Comparison of ENCODE assay signal across 8 cellular contexts in the genomic region with DNA sequence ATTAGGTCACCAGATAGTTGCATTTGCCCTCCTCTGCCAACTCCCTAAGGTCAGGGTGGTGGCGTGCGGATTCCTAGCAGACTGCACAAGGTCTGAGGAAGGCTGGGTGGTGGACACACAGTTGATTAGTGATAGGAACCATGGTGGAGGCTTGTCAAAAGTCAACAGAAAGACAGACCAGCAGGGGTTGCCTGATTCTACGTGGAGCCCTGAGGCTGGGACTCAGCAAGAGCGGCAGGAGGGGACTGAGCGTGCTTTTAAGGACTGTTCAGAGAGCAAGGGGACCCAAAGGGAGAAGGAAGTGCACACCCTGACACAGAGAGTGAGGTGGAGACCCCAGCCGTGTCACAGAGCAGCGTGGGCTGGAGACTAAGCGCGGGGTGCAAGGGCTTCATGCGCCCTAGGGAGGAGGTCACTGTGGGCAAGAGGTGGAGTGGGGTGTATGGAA.
DNase-seq lines count a peak whose midpoint lies in the region; ATAC-seq and TF ChIP-seq lines count a peak whose summit lies in the region.

No MANE protein-coding gene starts in this region.

- H3K4me1 Mint-ChIP-seq in T-helper 1 cell treated with Interleukin-12 subunit alpha and Interleukin-12 subunit beta and Interleukin-4 antibody, amounts not matched to agents 30 μg/mL and 1 μg/mL, for 36 hours (ENCODE audit: low read depth) = peaks cover 52% of the 10 kb centered on the region
- H3K4me1 Mint-ChIP-seq in endothelial cell (ENCODE audit: unreplicated experiment) = peaks cover 6% of the 10 kb centered on the region

- no peaks in the 10 kb centered on the region for H3K79me2 ChIP-seq in smooth muscle cell (ENCODE audit: low read depth)

- H3K9me3 Mint-ChIP-seq in T-helper 1 cell treated with Interleukin-12 subunit alpha and Interleukin-12 subunit beta and Interleukin-4 antibody, amounts not matched to agents 30 μg/mL and 1 μg/mL, for 36 hours = peaks cover 24% of the 10 kb centered on the region
- H3K9me3 Mint-ChIP-seq in endothelial cell (ENCODE audit: unreplicated experiment) = peaks cover 4% of the 10 kb centered on the region

- peaks cover 11% of the 10 kb centered on the region for H3K4me1 ChIP-seq in smooth muscle cell (ENCODE audit: low read depth)

- ATAC-seq in GM21390 (IDR thresholded peaks at IDR 0.05; ENCODE audit: unreplicated experiment) (peak; percentile 11), GM19023 (IDR thresholded peaks at IDR 0.05; ENCODE audit: unreplicated experiment) (no peak), GM18505 (IDR thresholded peaks at IDR 0.05; ENCODE audit: unreplicated experiment) (no peak)

- no peaks in the 10 kb centered on the region for H3K27me3 Mint-ChIP-seq in T-helper 1 cell treated with Interleukin-12 subunit alpha and Interleukin-12 subunit beta and Interleukin-4 antibody, amounts not matched to agents 30 μg/mL and 1 μg/mL, for 36 hours (ENCODE audit: low read depth)
- H3K27me3 Mint-ChIP-seq in endothelial cell (ENCODE audit: unreplicated experiment) = peaks cover 1% of the 10 kb centered on the region

- DNase-seq in endothelial cell (ENCODE audit: low spot score) (peak; percentile 18), smooth muscle cell (lab: John Stamatoyannopoulos, UW; ENCODE audit: unreplicated experiment) (no peak), NCI-H2171 treated with DMSO at 0.1 percent for 48 hours (lab: John Stamatoyannopoulos, UW) (no peak), mucosa of gallbladder (ENCODE audit: low spot score) (no peak)

- H3K36me3 ChIP-seq in smooth muscle cell (ENCODE audit: low read depth) = no peaks in the 10 kb centered on the region

- H3K27ac ChIP-seq in smooth muscle cell (ENCODE audit: low read depth) = no peak overlapping the region

- H3K4me3 Mint-ChIP-seq in T-helper 1 cell treated with Interleukin-12 subunit alpha and Interleukin-12 subunit beta and Interleukin-4 antibody, amounts not matched to agents 30 μg/mL and 1 μg/mL, for 36 hours = peak overlapping the region; percentile 79
- peak overlapping the region; percentile 48 for H3K4me3 Mint-ChIP-seq in endothelial cell (ENCODE audit: unreplicated experiment)

- peaks cover 22% of the 10 kb centered on the region for H3K36me3 Mint-ChIP-seq in T-helper 1 cell treated with Interleukin-12 subunit alpha and Interleukin-12 subunit beta and Interleukin-4 antibody, amounts not matched to agents 30 μg/mL and 1 μg/mL, for 36 hours (ENCODE audit: low read depth)
- H3K36me3 Mint-ChIP-seq in endothelial cell (ENCODE audit: low read depth, unreplicated experiment) = peaks cover 3% of the 10 kb centered on the region

- H3K27ac Mint-ChIP-seq in T-helper 1 cell treated with Interleukin-12 subunit alpha and Interleukin-12 subunit beta and Interleukin-4 antibody, amounts not matched to agents 30 μg/mL and 1 μg/mL, for 36 hours = peak overlapping the region; percentile 95
- H3K27ac Mint-ChIP-seq in endothelial cell (ENCODE audit: unreplicated experiment) = no peak overlapping the region

- peak overlapping the region; percentile 54 for H3K4me3 ChIP-seq in smooth muscle cell

- H2AFZ ChIP-seq in smooth muscle cell (ENCODE audit: low read depth) = peak overlapping the region; percentile 93

- peak overlapping the region; percentile 84 for H3K4me2 ChIP-seq in smooth muscle cell

- TF ChIP-seq CTCF in endothelial cell (IDR thresholded peaks at IDR 0.05; ENCODE audit: unreplicated experiment) = no peak
- TF ChIP-seq CTCF in smooth muscle cell (IDR thresholded peaks at IDR 0.05; ENCODE audit: borderline replicate concordance, insufficient read depth, poor library complexity, severe bottlenecking) = no peak

- 51% methylated on average over 10 of the region's 10 CpGs for WGBS in smooth muscle cell (ENCODE audit: low lambda C conversion rate)

- H3K27me3 ChIP-seq in smooth muscle cell (ENCODE audit: low read depth) = no peaks in the 10 kb centered on the region

- H3F3A ChIP-seq in smooth muscle cell (ENCODE audit: low read depth) = no peaks in the 10 kb centered on the region

- H3K9me3 ChIP-seq in smooth muscle cell (replicated peaks; ENCODE audit: low read depth) = no peaks in the 10 kb centered on the region

- no peaks in the 10 kb centered on the region for H4K20me1 ChIP-seq in smooth muscle cell (ENCODE audit: low read depth)

- no peak overlapping the region for H3K9ac ChIP-seq in smooth muscle cell (ENCODE audit: low read depth)

- TF ChIP-seq POLR2A in GM18505 (IDR thresholded peaks at IDR 0.05; ENCODE audit: borderline replicate concordance, extremely low read depth, insufficient read depth, insufficient read length) = no peak
